Comparison of ENCODE assay signal across 1 cellular context in genomic region chr6:52152070-52152423, GRCh38.
TF ChIP-seq lines count a peak whose summit lies in the region.

No MANE protein-coding gene starts in this region.

TF ChIP-seq in HepG2, 621 proteins besides CTCF, POLR2A, EP300 and RAD21 (continued from another document):
- TF ChIP-seq ZNF687 (CRISPR knock-in tag; IDR thresholded peaks at IDR 0.05) (no peak), HIVEP1 (CRISPR knock-in tag; IDR thresholded peaks at IDR 0.05) (no peak), IKZF1 (IDR thresholded peaks at IDR 0.05) (peak; percentile 47; the same call in 1 of the 2 replicates), NONO (IDR thresholded peaks at IDR 0.05) (no peak), NONO (CRISPR knock-in tag; conservative IDR thresholded peaks at IDR 0.05) (no peak), ZNF558 (CRISPR knock-in tag; IDR thresholded peaks at IDR 0.05; ENCODE audit: borderline replicate concordance) (no peak)
- TF ChIP-seq, protein P1, sequence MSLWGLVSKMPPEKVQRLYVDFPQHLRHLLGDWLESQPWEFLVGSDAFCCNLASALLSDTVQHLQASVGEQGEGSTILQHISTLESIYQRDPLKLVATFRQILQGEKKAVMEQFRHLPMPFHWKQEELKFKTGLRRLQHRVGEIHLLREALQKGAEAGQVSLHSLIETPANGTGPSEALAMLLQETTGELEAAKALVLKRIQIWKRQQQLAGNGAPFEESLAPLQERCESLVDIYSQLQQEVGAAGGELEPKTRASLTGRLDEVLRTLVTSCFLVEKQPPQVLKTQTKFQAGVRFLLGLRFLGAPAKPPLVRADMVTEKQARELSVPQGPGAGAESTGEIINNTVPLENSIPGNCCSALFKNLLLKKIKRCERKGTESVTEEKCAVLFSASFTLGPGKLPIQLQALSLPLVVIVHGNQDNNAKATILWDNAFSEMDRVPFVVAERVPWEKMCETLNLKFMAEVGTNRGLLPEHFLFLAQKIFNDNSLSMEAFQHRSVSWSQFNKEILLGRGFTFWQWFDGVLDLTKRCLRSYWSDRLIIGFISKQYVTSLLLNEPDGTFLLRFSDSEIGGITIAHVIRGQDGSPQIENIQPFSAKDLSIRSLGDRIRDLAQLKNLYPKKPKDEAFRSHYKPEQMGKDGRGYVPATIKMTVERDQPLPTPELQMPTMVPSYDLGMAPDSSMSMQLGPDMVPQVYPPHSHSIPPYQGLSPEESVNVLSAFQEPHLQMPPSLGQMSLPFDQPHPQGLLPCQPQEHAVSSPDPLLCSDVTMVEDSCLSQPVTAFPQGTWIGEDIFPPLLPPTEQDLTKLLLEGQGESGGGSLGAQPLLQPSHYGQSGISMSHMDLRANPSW (CRISPR knock-in tag; IDR thresholded peaks at IDR 0.05; ENCODE audit: borderline replicate concordance): no peak
TF ChIP-seq in HepG2: peak in this region for 1.
